Comparison of ENCODE assay signal across 8 cellular contexts in the genomic region with DNA sequence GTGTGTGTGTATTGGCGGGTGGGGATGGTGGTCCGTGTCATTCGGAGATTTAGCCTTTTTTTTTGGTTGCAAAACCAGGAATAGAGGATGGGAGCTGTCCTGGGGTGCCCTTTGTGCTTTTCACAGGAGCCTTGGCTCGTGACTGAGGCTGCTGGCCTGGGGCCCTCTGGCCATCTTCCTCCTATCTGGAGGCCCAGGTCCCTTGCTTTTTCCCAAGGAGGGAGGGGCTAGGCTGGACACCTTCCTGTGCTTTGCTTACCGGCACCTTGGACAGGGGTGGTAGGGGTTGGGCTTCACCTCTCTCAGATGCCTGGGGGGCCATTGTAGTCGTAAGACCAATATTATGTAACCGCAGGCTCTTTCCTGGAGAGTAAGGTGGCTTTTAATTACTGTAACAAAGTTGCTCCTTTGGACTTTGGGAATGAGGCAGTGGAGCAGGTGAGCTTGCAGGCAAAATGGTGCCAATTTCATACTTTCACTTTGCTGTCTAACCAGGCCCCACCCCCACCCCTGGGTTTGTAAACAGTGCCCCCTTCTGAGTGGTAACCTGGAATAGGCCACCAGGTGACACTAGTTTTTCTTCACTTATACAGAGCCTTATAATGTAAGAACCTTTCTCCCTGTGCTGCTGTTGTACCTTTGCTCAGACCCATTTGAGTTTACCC. TPM values are rescaled to one million over a fixed set of nuclear protein-coding genes. Genes with fewer than 3 reads are reported as not detected.
DNase-seq lines count a peak whose midpoint lies in the region; ATAC-seq lines count a peak whose summit lies in the region.

No MANE protein-coding gene starts in this region.

- WGBS in mesenchymal stem cell = under 1% methylated on average over 7 of the region's 7 CpGs

- peak; percentile 27 to 68 (median 41) for DNase-seq in NCI-H1417 (lab: John Stamatoyannopoulos, UW)
- no peak for DNase-seq in NCI-H1417 treated with DMSO at 0.1 percent for 48 hours (lab: John Stamatoyannopoulos, UW)
- peak; percentile 71 for DNase-seq in NCI-H1105 (lab: John Stamatoyannopoulos, UW)
- DNase-seq in activated CD4-positive, alpha-beta T cell treated with anti-CD3 and anti-CD28 coated beads for 4 hours = peak; percentile 59 to 67
- DNase-seq in mesenchymal stem cell = peak; percentile 27
- DNase-seq in stimulated activated naive CD8-positive, alpha-beta T cell treated with anti-CD3 and anti-CD28 coated beads, Interleukin-15, Interleukin-2, amounts not matched to agents 100 U/mL and 50 U/mL, for 24 hours = peak; percentile 41

- H3K9ac ChIP-seq in duodenal mucosa (ENCODE audit: low read depth in 1 of 2, low read length in 2 of 2) (peak overlapping the region; percentile 78 to 81), mesenchymal stem cell (ENCODE audit: low read length) (peak overlapping the region; percentile 92)

- H3K4me2 ChIP-seq in mesenchymal stem cell (ENCODE audit: low read length, poor library complexity, severe bottlenecking) = peak overlapping the region; percentile 89

- H2BK120ac ChIP-seq in mesenchymal stem cell (ENCODE audit: low read depth, low read length) = no peak overlapping the region

- H3K4me1 ChIP-seq in duodenal mucosa (ENCODE audit: control insufficient read depth in 1 of 2, insufficient read depth in 2 of 2, low read length in 2 of 2) (peaks cover 31 to 34% of the 10 kb centered on the region in 2 donors), mesenchymal stem cell (ENCODE audit: control insufficient read depth, insufficient read depth, low read depth, low read length) (peaks cover 14% of the 10 kb centered on the region)

- peaks cover 22 to 44% of the 10 kb centered on the region in 2 donors for H3K36me3 ChIP-seq in duodenal mucosa (ENCODE audit: control insufficient read depth in 1 of 2, insufficient read depth in 2 of 2, low read length in 2 of 2)
- peaks cover 23 to 46% of the 10 kb centered on the region in 2 experiments for H3K36me3 ChIP-seq in mesenchymal stem cell (ENCODE audit: control insufficient read depth in 1 of 2, insufficient read depth in 2 of 2, low read depth in 1 of 2, low read length in 2 of 2)

- peak overlapping the region in 1 of 2 experiments; percentile 44 for H3K14ac ChIP-seq in mesenchymal stem cell (ENCODE audit: low read length in 2 of 2)

- H3K9me3 ChIP-seq in duodenal mucosa (ENCODE audit: control insufficient read depth in 1 of 2, low read length in 2 of 2) (no peaks in the 10 kb centered on the region), mesenchymal stem cell (ENCODE audit: control insufficient read depth, low read length) (no peaks in the 10 kb centered on the region)

- no peak overlapping the region for H2AFZ ChIP-seq in mesenchymal stem cell (ENCODE audit: low read depth, low read length)

- H4K8ac ChIP-seq in mesenchymal stem cell (ENCODE audit: low read length) = no peak overlapping the region

- no peak overlapping the region for H2AK5ac ChIP-seq in mesenchymal stem cell (ENCODE audit: low read length, severe bottlenecking)

- no peak overlapping the region for H2BK5ac ChIP-seq in mesenchymal stem cell (ENCODE audit: low read depth, low read length, poor library complexity, severe bottlenecking)

- peak overlapping the region in 1 of 2 experiments; percentile 81 for H3K18ac ChIP-seq in mesenchymal stem cell (ENCODE audit: low read depth in 1 of 2, low read length in 2 of 2)

- H2BK15ac ChIP-seq in mesenchymal stem cell (ENCODE audit: low read depth, poor library complexity, severe bottlenecking) = no peak overlapping the region

- no peaks in the 10 kb centered on the region for H3K27me3 ChIP-seq in duodenal mucosa (ENCODE audit: control insufficient read depth in 1 of 2, insufficient read depth in 2 of 2, low read length in 2 of 2)
- peaks cover 5 to 7% of the 10 kb centered on the region in 2 experiments for H3K27me3 ChIP-seq in mesenchymal stem cell (ENCODE audit: control insufficient read depth in 1 of 2, insufficient read depth in 1 of 2, low read length in 2 of 2)

- peak overlapping the region in 1 of 2 experiments; percentile 35 for H3K4ac ChIP-seq in mesenchymal stem cell (ENCODE audit: low read depth in 1 of 2, low read length in 2 of 2)

- no peak overlapping the region for H4K91ac ChIP-seq in mesenchymal stem cell (ENCODE audit: low read length)

- H2BK12ac ChIP-seq in mesenchymal stem cell (ENCODE audit: low read length in 2 of 2) = no peak overlapping the region

- peak overlapping the region; percentile 86 for H3K27ac ChIP-seq in duodenal mucosa (ENCODE audit: low read depth, low read length)
- H3K27ac ChIP-seq in mesenchymal stem cell (ENCODE audit: low read length, poor library complexity, severe bottlenecking) = no peak overlapping the region

- H3K4me3 ChIP-seq in duodenal mucosa (ENCODE audit: low read depth in 1 of 2, low read length in 2 of 2) = peak overlapping the region; percentile 83 to 88
- peak overlapping the region; percentile 95 to 96 for H3K4me3 ChIP-seq in mesenchymal stem cell (ENCODE audit: insufficient read depth in 1 of 2, low read depth in 1 of 2, low read length in 2 of 2)

- H3K79me1 ChIP-seq in mesenchymal stem cell (replicated peaks; ENCODE audit: low read length, poor library complexity, severe bottlenecking) = peaks cover 14% of the 10 kb centered on the region

- ATAC-seq in stimulated activated naive CD8-positive, alpha-beta T cell treated with anti-CD3 and anti-CD28 coated beads, Interleukin-15, Interleukin-2, amounts not matched to agents 100 U/mL and 50 U/mL, for 24 hours = no peak
- ATAC-seq in HG03159 (IDR thresholded peaks at IDR 0.05; ENCODE audit: unreplicated experiment) = no peak

- no peak overlapping the region for H3K23ac ChIP-seq in mesenchymal stem cell (ENCODE audit: low read length in 2 of 2)

RNA-seq across cellular contexts. Expression of a gene that starts 1.2 kb away (rescaled TPM):
- 11.2 TPM for polyA plus RNA-seq in mesenchymal stem cell (2013, experiment 1 of 2)
- 11.2 TPM for polyA plus RNA-seq in mesenchymal stem cell (2013, experiment 2 of 2)
